In the genomic region with DNA sequence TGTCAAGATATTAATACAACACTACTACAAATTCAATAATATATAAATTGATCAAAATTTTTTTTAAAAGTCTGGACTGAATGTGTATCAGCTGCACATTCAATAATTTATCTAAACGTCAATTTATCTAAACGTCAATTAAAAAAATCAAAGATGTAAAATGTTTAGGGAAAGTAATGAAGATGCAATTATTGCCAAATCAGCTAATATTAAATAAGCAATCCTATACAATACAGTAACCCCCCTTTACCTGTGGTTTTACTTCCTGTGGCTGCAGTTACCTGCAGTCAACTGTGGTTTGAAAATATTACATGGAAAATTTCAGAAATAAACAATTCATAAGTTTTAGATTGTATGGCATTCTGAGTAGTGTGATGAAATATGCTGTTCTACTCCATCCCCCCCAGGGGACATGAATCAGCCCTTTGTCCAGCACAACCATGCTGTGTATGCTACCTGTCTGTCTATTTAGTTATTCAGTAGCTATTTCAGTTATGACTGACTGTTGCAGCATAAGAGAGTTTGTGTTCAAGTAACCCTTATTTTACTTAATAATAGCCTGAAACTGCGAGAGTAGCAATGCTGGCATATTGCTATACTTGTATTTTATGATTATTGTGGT, we compare ENCODE assay signal across 1 cellular context.
TF ChIP-seq lines count a peak whose summit lies in the region.

No MANE protein-coding gene starts in this region.

TF ChIP-seq in GM12878, 131 proteins besides CTCF, POLR2A, EP300 and RAD21:
- TF ChIP-seq, protein P1, sequence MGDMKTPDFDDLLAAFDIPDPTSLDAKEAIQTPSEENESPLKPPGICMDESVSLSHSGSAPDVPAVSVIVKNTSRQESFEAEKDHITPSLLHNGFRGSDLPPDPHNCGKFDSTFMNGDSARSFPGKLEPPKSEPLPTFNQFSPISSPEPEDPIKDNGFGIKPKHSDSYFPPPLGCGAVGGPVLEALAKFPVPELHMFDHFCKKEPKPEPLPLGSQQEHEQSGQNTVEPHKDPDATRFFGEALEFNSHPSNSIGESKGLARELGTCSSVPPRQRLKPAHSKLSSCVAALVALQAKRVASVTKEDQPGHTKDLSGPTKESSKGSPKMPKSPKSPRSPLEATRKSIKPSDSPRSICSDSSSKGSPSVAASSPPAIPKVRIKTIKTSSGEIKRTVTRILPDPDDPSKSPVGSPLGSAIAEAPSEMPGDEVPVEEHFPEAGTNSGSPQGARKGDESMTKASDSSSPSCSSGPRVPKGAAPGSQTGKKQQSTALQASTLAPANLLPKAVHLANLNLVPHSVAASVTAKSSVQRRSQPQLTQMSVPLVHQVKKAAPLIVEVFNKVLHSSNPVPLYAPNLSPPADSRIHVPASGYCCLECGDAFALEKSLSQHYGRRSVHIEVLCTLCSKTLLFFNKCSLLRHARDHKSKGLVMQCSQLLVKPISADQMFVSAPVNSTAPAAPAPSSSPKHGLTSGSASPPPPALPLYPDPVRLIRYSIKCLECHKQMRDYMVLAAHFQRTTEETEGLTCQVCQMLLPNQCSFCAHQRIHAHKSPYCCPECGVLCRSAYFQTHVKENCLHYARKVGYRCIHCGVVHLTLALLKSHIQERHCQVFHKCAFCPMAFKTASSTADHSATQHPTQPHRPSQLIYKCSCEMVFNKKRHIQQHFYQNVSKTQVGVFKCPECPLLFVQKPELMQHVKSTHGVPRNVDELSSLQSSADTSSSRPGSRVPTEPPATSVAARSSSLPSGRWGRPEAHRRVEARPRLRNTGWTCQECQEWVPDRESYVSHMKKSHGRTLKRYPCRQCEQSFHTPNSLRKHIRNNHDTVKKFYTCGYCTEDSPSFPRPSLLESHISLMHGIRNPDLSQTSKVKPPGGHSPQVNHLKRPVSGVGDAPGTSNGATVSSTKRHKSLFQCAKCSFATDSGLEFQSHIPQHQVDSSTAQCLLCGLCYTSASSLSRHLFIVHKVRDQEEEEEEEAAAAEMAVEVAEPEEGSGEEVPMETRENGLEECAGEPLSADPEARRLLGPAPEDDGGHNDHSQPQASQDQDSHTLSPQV (IDR thresholded peaks at IDR 0.05): no peak
- TF ChIP-seq LARP7 (IDR thresholded peaks at IDR 0.05): no peak
- TF ChIP-seq, protein P2, sequence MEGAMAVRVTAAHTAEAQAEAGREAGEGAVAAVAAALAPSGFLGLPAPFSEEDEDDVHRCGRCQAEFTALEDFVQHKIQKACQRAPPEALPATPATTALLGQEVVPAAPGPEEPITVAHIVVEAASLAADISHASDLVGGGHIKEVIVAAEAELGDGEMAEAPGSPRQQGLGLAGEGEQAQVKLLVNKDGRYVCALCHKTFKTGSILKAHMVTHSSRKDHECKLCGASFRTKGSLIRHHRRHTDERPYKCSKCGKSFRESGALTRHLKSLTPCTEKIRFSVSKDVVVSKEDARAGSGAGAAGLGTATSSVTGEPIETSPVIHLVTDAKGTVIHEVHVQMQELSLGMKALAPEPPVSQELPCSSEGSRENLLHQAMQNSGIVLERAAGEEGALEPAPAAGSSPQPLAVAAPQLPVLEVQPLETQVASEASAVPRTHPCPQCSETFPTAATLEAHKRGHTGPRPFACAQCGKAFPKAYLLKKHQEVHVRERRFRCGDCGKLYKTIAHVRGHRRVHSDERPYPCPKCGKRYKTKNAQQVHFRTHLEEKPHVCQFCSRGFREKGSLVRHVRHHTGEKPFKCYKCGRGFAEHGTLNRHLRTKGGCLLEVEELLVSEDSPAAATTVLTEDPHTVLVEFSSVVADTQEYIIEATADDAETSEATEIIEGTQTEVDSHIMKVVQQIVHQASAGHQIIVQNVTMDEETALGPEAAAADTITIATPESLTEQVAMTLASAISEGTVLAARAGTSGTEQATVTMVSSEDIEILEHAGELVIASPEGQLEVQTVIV (IDR thresholded peaks at IDR 0.05; ENCODE audit: borderline replicate concordance, partially characterized antibody): no peak
- TF ChIP-seq MYB (IDR thresholded peaks at IDR 0.05; ENCODE audit: borderline replicate concordance, low read depth, low read length): no peak
- no peak for TF ChIP-seq MYC (IDR thresholded peaks at IDR 0.05; ENCODE audit: insufficient read depth, insufficient read length, insufficient replicate concordance, low read length, severe bottlenecking)
- TF ChIP-seq CHD1 (IDR thresholded peaks at IDR 0.05; ENCODE audit: low read depth, low read length): no peak
- no peak for TF ChIP-seq IKZF1 (conservative IDR thresholded peaks at IDR 0.05)
- TF ChIP-seq CHD2 (IDR thresholded peaks at IDR 0.05; ENCODE audit: borderline replicate concordance, low read depth, low read length): no peak
- TF ChIP-seq MTA3 (IDR thresholded peaks at IDR 0.05; ENCODE audit: borderline replicate concordance, low read length): no peak
- no peak for TF ChIP-seq ZBTB40 (IDR thresholded peaks at IDR 0.05; ENCODE audit: borderline replicate concordance)
- no peak for TF ChIP-seq TCF7 (IDR thresholded peaks at IDR 0.05; ENCODE audit: borderline replicate concordance)
- TF ChIP-seq ZBTB33 (IDR thresholded peaks at IDR 0.05): no peak
